ENCODE assay signal across 14 cellular contexts in genomic region chr5:134529460-134529859, GRCh38. TPM values are rescaled to one million over a fixed set of nuclear protein-coding genes. Genes with fewer than 3 reads are reported as not detected.
DNase-seq lines count a peak whose midpoint lies in the region; ATAC-seq and TF ChIP-seq lines count a peak whose summit lies in the region.
"Had no signal": no experiment of that assay in that cellular context is flagged by ENCODE, and none has a peak within 500 bp of the region (broad histone marks: within the 10 kb centered on the region; RNA-seq: fewer than 3 reads in every experiment).

No MANE protein-coding gene starts in this region.

- DNase-seq in activated naive CD4-positive, alpha-beta T cell treated with anti-CD3 and anti-CD28 coated beads for 36 hours: no peak
- no peak for DNase-seq in activated naive CD4-positive, alpha-beta T cell (lab: John Stamatoyannopoulos, UW)
- DNase-seq in NT2/D1 (ENCODE audit: low read depth, low spot score): no peak
- DNase-seq in effector memory CD4-positive, alpha-beta T cell: no peak
- DNase-seq in SIG-M5 treated with dmso at 0.1 percent for 504 hours (lab: John Stamatoyannopoulos, UW; ENCODE audit: unreplicated experiment): no peak
- DNase-seq in chondrocyte (ENCODE audit: low spot score): no peak
- DNase-seq: activated CD4-positive, alpha-beta T cell treated with anti-CD3 and anti-CD28 coated beads, Interleukin-2, amount 10 ng/mL, durations not matched to agents 7 days and 5 days; dorsolateral prefrontal cortex; NCI-H187; NCI-H510A treated with DMSO at 0.1 percent for 48 hours; T-helper 1 cell had no signal

- H3K27me3 ChIP-seq in NT2/D1 (ENCODE audit: insufficient read depth, insufficient read length): no peaks in the 10 kb centered on the region
- H3K27me3 ChIP-seq in effector memory CD4-positive, alpha-beta T cell (replicated peaks; ENCODE audit: control insufficient read depth, insufficient read depth, low read length, poor library complexity, severe bottlenecking): no peaks in the 10 kb centered on the region
- H3K27me3 ChIP-seq: dorsolateral prefrontal cortex, left lung had no signal

- intact Hi-C loops in activated naive CD4-positive, alpha-beta T cell treated with anti-CD3 and anti-CD28 coated beads for 36 hours (cut with micrococcal nuclease): loop anchor here (5.0 kb wide), 2 partner anchors 228 to 417 kb away; partner anchors contain the start of genes DDX46 and TCF7

- H3K36me3 Mint-ChIP-seq in activated naive CD4-positive, alpha-beta T cell treated with anti-CD3 and anti-CD28 coated beads for 36 hours (ENCODE audit: low read depth): peaks cover 1% of the 10 kb centered on the region
- H3K36me3 Mint-ChIP-seq in stimulated activated memory B cell treated with anti-CD40 and anti-IgM and Interleukin-4, amounts not matched to agents 10 μg/mL and 1 μg/mL and 100 μg/mL, for 72 hours: peaks cover 17% of the 10 kb centered on the region
- H3K36me3 Mint-ChIP-seq in chondrocyte (ENCODE audit: low read depth): no peaks in the 10 kb centered on the region

- no peaks in the 10 kb centered on the region for H3K27me3 Mint-ChIP-seq in activated naive CD4-positive, alpha-beta T cell treated with anti-CD3 and anti-CD28 coated beads for 36 hours (ENCODE audit: low read depth)
- H3K27me3 Mint-ChIP-seq in stimulated activated memory B cell treated with anti-CD40 and anti-IgM and Interleukin-4, amounts not matched to agents 10 μg/mL and 1 μg/mL and 100 μg/mL, for 72 hours: no peaks in the 10 kb centered on the region
- no peaks in the 10 kb centered on the region for H3K27me3 Mint-ChIP-seq in chondrocyte (ENCODE audit: low read depth)
- H3K27me3 Mint-ChIP-seq: activated CD4-positive, alpha-beta T cell treated with anti-CD3 and anti-CD28 coated beads, Interleukin-2, amount 10 ng/mL, durations not matched to agents 7 days and 5 days had no signal

- ATAC-seq in stimulated activated memory B cell treated with anti-CD40 and anti-IgM and Interleukin-4, amounts not matched to agents 10 μg/mL and 1 μg/mL and 100 μg/mL, for 72 hours: no peak
- ATAC-seq in GM19397 (IDR thresholded peaks at IDR 0.05; ENCODE audit: unreplicated experiment): no peak
- ATAC-seq: left lung had no signal

- no peaks in the 10 kb centered on the region for H3K9me3 Mint-ChIP-seq in activated naive CD4-positive, alpha-beta T cell treated with anti-CD3 and anti-CD28 coated beads for 36 hours
- no peaks in the 10 kb centered on the region for H3K9me3 Mint-ChIP-seq in stimulated activated memory B cell treated with anti-CD40 and anti-IgM and Interleukin-4, amounts not matched to agents 10 μg/mL and 1 μg/mL and 100 μg/mL, for 72 hours
- H3K9me3 Mint-ChIP-seq in chondrocyte (ENCODE audit: low read depth): no peaks in the 10 kb centered on the region
- H3K9me3 Mint-ChIP-seq: activated CD4-positive, alpha-beta T cell treated with anti-CD3 and anti-CD28 coated beads, Interleukin-2, amount 10 ng/mL, durations not matched to agents 7 days and 5 days had no signal

- no peak overlapping the region for H3K4me3 ChIP-seq in NT2/D1 (ENCODE audit: insufficient read length, low read depth)
- no peak overlapping the region for H3K4me3 ChIP-seq in effector memory CD4-positive, alpha-beta T cell (ENCODE audit: insufficient read depth, low read depth, low read length, poor library complexity, severe bottlenecking)
- H3K4me3 ChIP-seq: left lung had no signal

- H3K4me3 Mint-ChIP-seq in activated naive CD4-positive, alpha-beta T cell treated with anti-CD3 and anti-CD28 coated beads for 36 hours: no peak overlapping the region
- no peak overlapping the region for H3K4me3 Mint-ChIP-seq in stimulated activated memory B cell treated with anti-CD40 and anti-IgM and Interleukin-4, amounts not matched to agents 10 μg/mL and 1 μg/mL and 100 μg/mL, for 72 hours
- H3K4me3 Mint-ChIP-seq in chondrocyte (ENCODE audit: unreplicated experiment): no peak overlapping the region
- H3K4me3 Mint-ChIP-seq: activated CD4-positive, alpha-beta T cell treated with anti-CD3 and anti-CD28 coated beads, Interleukin-2, amount 10 ng/mL, durations not matched to agents 7 days and 5 days had no signal

- H3K36me3 ChIP-seq in NT2/D1 (ENCODE audit: insufficient read depth, insufficient read length, low read length): peaks cover 14% of the 10 kb centered on the region
- peaks cover 13% of the 10 kb centered on the region for H3K36me3 ChIP-seq in effector memory CD4-positive, alpha-beta T cell (ENCODE audit: control insufficient read depth, insufficient read depth, low read length)
- H3K36me3 ChIP-seq: left lung had no signal

- CTCF ChIA-PET in activated naive CD4-positive, alpha-beta T cell treated with anti-CD3 and anti-CD28 coated beads for 36 hours (lab: Charles Lee): interaction anchor here (1.0 to 2.2 kb wide), 3 partner anchors 14 to 118 kb away, joined by 3 to 9 read pairs (median 5); partner anchors contain the start of gene CDKN2AIPNL

- TF ChIP-seq CTCF in chondrocyte (IDR thresholded peaks at IDR 0.05): no peak

- H3K4me1 ChIP-seq in NT2/D1 (ENCODE audit: insufficient read depth, insufficient read length): peaks cover 15% of the 10 kb centered on the region
- peaks cover 54% of the 10 kb centered on the region for H3K4me1 ChIP-seq in effector memory CD4-positive, alpha-beta T cell (ENCODE audit: control insufficient read depth, insufficient read depth, low read length, poor library complexity, severe bottlenecking)

- no peaks in the 10 kb centered on the region for H3K9me3 ChIP-seq in NT2/D1 (ENCODE audit: insufficient read depth, low read length)
- H3K9me3 ChIP-seq in effector memory CD4-positive, alpha-beta T cell (ENCODE audit: control insufficient read depth, low read length): no peaks in the 10 kb centered on the region
- H3K9me3 ChIP-seq: left lung had no signal

- peaks cover 59% of the 10 kb centered on the region for H3K4me1 Mint-ChIP-seq in activated naive CD4-positive, alpha-beta T cell treated with anti-CD3 and anti-CD28 coated beads for 36 hours (ENCODE audit: low read depth)
- peaks cover 66% of the 10 kb centered on the region for H3K4me1 Mint-ChIP-seq in stimulated activated memory B cell treated with anti-CD40 and anti-IgM and Interleukin-4, amounts not matched to agents 10 μg/mL and 1 μg/mL and 100 μg/mL, for 72 hours
- H3K4me1 Mint-ChIP-seq in chondrocyte (ENCODE audit: low read depth): peaks cover 39% of the 10 kb centered on the region

- H3K27ac Mint-ChIP-seq in activated naive CD4-positive, alpha-beta T cell treated with anti-CD3 and anti-CD28 coated beads for 36 hours: peak overlapping the region; percentile 95
- H3K27ac Mint-ChIP-seq in stimulated activated memory B cell treated with anti-CD40 and anti-IgM and Interleukin-4, amounts not matched to agents 10 μg/mL and 1 μg/mL and 100 μg/mL, for 72 hours: peak overlapping the region; percentile 35
- H3K27ac Mint-ChIP-seq in chondrocyte (ENCODE audit: unreplicated experiment): no peak overlapping the region
- H3K27ac Mint-ChIP-seq: activated CD4-positive, alpha-beta T cell treated with anti-CD3 and anti-CD28 coated beads, Interleukin-2, amount 10 ng/mL, durations not matched to agents 7 days and 5 days had no signal

- peak overlapping the region; percentile 39 for H3K27ac ChIP-seq in effector memory CD4-positive, alpha-beta T cell (ENCODE audit: insufficient read depth, low read length, poor library complexity, severe bottlenecking)

- peak overlapping the region; percentile 8 for H3K9ac ChIP-seq in NT2/D1 (ENCODE audit: insufficient read length, low read depth)

RNA-seq across cellular contexts. Expression of gene JADE2, which starts 4.0 kb away (rescaled TPM):
- 10 to 100 TPM; 78.4 to 86.6 TPM for total RNA-seq in activated naive CD4-positive, alpha-beta T cell treated with anti-CD3 and anti-CD28 coated beads for 36 hours
- 16.3 to 17.6 TPM (median 16.8 TPM) in 3 replicates for total RNA-seq in chondrocyte
